ENCODE assay signal across 8 cellular contexts in the genomic region with DNA sequence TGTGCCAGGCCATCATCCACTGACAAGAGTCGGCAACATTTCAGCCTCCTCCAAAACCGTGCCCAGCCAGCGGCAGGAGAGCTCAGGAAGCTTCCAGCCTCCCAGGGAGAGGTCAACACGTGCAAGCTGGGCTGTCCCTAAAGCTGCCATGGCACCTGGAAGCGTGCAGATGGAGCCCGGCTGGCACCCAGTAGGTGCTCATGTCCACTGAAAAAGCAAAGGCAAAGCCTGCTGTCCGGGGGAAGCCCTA. TPM values are rescaled to one million over a fixed set of nuclear protein-coding genes. Genes with fewer than 3 reads are reported as not detected.
DNase-seq lines count a peak whose midpoint lies in the region; ATAC-seq, FAIRE-seq and TF ChIP-seq lines count a peak whose summit lies in the region.

No MANE protein-coding gene starts in this region.

- H3K4me1 ChIP-seq in gastroesophageal sphincter (peaks cover 0 to 77% (median 43%) of the 10 kb centered on the region in 3 donors), gastrocnemius medialis (peaks cover 12 to 16% of the 10 kb centered on the region in 2 donors)

- DNase-seq in GM12864 (ENCODE audit: low read depth) (no peak), T-helper 17 cell (no peak), gastrocnemius medialis (no peak), foreskin melanocyte (no peak), frontal cortex (ENCODE audit: low spot score in 2 of 2) (no peak), erythroblast (lab: John Stamatoyannopoulos, UW) (no peak)

- 20% methylated on average over 1 of the region's 7 CpGs; no CpG with 5 or more reads in 1 of the 2 donors for WGBS in gastroesophageal sphincter (ENCODE audit: low coverage in 1 of 2), 2 donors

- TF ChIP-seq POLR2A in gastroesophageal sphincter (IDR thresholded peaks at IDR 0.05) (no peak), gastrocnemius medialis (IDR thresholded peaks at IDR 0.05) (no peak), erythroblast (IDR thresholded peaks at IDR 0.05; ENCODE audit: low read length) (no peak)

- ATAC-seq in T-helper 17 cell, result no peak
- no peak for ATAC-seq in gastroesophageal sphincter
- ATAC-seq in gastrocnemius medialis, result no peak
- no peak for ATAC-seq in GM19467 (IDR thresholded peaks at IDR 0.05; ENCODE audit: unreplicated experiment)

- peak overlapping the region; percentile 56 for H3K4me3 Mint-ChIP-seq in T-helper 17 cell

- H3K4me1 Mint-ChIP-seq in T-helper 17 cell, result peaks cover 19% of the 10 kb centered on the region

- FAIRE-seq in frontal cortex (lab: Jason Lieb, UNC), result no peak

- intact Hi-C loops in gastrocnemius medialis (cut with DNase I; ENCODE audit: low total_unique reads), result no loop called here

- no peak for TF ChIP-seq EP300 in gastroesophageal sphincter (IDR thresholded peaks at IDR 0.05)

- peaks cover 8% of the 10 kb centered on the region for H3K36me3 Mint-ChIP-seq in T-helper 17 cell (ENCODE audit: low read depth)

- peak overlapping the region; percentile 79 to 98 (median 96) for H3K27ac ChIP-seq in gastroesophageal sphincter
- peak overlapping the region; percentile 78 to 83 (median 80) for H3K27ac ChIP-seq in gastrocnemius medialis

- H3K9me3 ChIP-seq in T-helper 17 cell (ENCODE audit: control insufficient read depth, low read length, poor library complexity, severe bottlenecking) (no peaks in the 10 kb centered on the region), gastroesophageal sphincter (no peaks in the 10 kb centered on the region), gastrocnemius medialis (no peaks in the 10 kb centered on the region)

- no peak overlapping the region for H3K27ac Mint-ChIP-seq in T-helper 17 cell

- H3K36me3 ChIP-seq in gastroesophageal sphincter, result no peaks in the 10 kb centered on the region
- no peaks in the 10 kb centered on the region for H3K36me3 ChIP-seq in gastrocnemius medialis

- H3K27me3 ChIP-seq in gastroesophageal sphincter (no peaks in the 10 kb centered on the region), gastrocnemius medialis (no peaks in the 10 kb centered on the region)

- peak overlapping the region; percentile 68; the same call in 1 of the 2 replicates for H3K4me3 ChIP-seq in GM12864 (ENCODE audit: low read depth, low read length)
- peak overlapping the region; percentile 32 to 86 for H3K4me3 ChIP-seq in gastroesophageal sphincter
- H3K4me3 ChIP-seq in gastrocnemius medialis, result peak overlapping the region; percentile 48 to 56 (median 52)

- in situ Hi-C loops in gastrocnemius medialis (cut with MboI; ENCODE audit: low sequenced_read_pairs in 4 of 4), result no loop called here

- TF ChIP-seq CTCF in GM12864 (IDR thresholded peaks at IDR 0.05; ENCODE audit: low read depth, low read length, missing control alignments) (no peak), gastroesophageal sphincter (IDR thresholded peaks at IDR 0.05) (no peak), gastrocnemius medialis (IDR thresholded peaks at IDR 0.05 in 4 of 5, conservative IDR thresholded peaks at IDR 0.05 in 1 of 5) (no peak)

- peaks cover 32% of the 10 kb centered on the region for H3K27me3 Mint-ChIP-seq in T-helper 17 cell

RNA-seq across cellular contexts. Expression of gene TLDC2, which starts 14.4 kb away (rescaled TPM):
- total RNA-seq in T-helper 17 cell, result not detected
- 1 to 10 TPM in 1 of 4 donors, under 1 TPM in 2, not detected in 1; 0.27 to 3.7 (median 0.27) TPM for total RNA-seq in gastroesophageal sphincter
- total RNA-seq in gastrocnemius medialis, result not detected
- total RNA-seq in frontal cortex, result under 0.01 TPM
